16 cellular contexts compared by ENCODE assay signal in the genomic region with DNA sequence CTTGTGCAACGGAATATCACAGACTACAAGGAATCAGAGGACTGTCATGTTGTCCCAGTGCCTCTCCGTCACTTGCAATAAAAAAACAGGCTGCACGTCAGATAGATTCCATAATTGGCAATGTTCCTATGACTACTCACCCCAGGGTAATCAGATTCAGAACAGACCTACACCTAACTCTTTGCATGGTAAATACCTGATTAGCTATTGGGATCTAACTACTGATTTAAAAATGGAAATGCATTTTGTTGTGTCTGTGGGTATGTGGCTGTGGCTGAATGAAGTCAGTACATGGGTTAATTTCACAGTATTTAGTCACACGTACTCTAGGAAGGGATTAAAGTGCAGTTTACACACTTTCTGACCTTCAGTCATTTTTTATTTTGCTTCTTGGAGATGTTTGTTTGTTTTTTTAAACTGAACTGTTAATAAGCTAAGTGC.
A peak's percentile ranks its signal among the peaks of the same experiment; 100 is the strongest.
DNase-seq lines count a peak whose midpoint lies in the region; ATAC-seq and TF ChIP-seq lines count a peak whose summit lies in the region.
"Had no signal": no experiment of that assay in that cellular context is flagged by ENCODE, and none has a peak within 500 bp of the region (broad histone marks: within the 10 kb centered on the region; RNA-seq: fewer than 3 reads in every experiment).

No MANE protein-coding gene starts in this region.

- no peaks in the 10 kb centered on the region for H3K27me3 Mint-ChIP-seq in WTC11 (ENCODE audit: low read depth)

- H3K4me3 Mint-ChIP-seq in WTC11, result no peak overlapping the region
- H3K4me3 Mint-ChIP-seq: HFFc6 had no signal

- peak; percentile 10 for DNase-seq in DMS 273 (lab: John Stamatoyannopoulos, UW; ENCODE audit: unreplicated experiment)
- no peak for DNase-seq in DMS 273 treated with DMSO at 0.1 percent for 48 hours (lab: John Stamatoyannopoulos, UW)
- DNase-seq in WTC11 (ENCODE audit: low spot score), result no peak
- DNase-seq in left lobe of liver (ENCODE audit: low spot score), result no peak
- DNase-seq in putamen (ENCODE audit: low spot score), result no peak
- DNase-seq: DMS153, DND-41, GDM1, GOT3, HFFc6 had no signal

- ATAC-seq in WTC11 (no peak), left lobe of liver (peak; percentile 90), GM19463 (IDR thresholded peaks at IDR 0.05; ENCODE audit: unreplicated experiment) (no peak), HG03432 (IDR thresholded peaks at IDR 0.05; ENCODE audit: unreplicated experiment) (no peak)

- peak overlapping the region; percentile 3 for H3K9ac ChIP-seq in neural cell (ENCODE audit: low read length)
- H3K9ac ChIP-seq: BLaER1 had no signal

- POLR2A ChIA-PET in WTC11 (lab: Charles Lee), result interaction anchor here (0.8 kb wide), 1 partner anchor 94 kb away, joined by 3 read pairs; no protein-coding TSS in a partner anchor

- H3K27ac Mint-ChIP-seq in WTC11, result no peak overlapping the region
- H3K27ac Mint-ChIP-seq: HFFc6 had no signal

- no peaks in the 10 kb centered on the region for H3F3A ChIP-seq in neural cell (ENCODE audit: insufficient read depth, low read length, poor library complexity, severe bottlenecking)

- no peak for TF ChIP-seq CTCF in WTC11 (IDR thresholded peaks at IDR 0.05)
- no peak for TF ChIP-seq CTCF in neural cell (IDR thresholded peaks at IDR 0.05; ENCODE audit: poor library complexity, severe bottlenecking)

- H3K27me3 ChIP-seq in neural cell (ENCODE audit: insufficient read depth, low read depth, low read length), result no peaks in the 10 kb centered on the region
- H3K27me3 ChIP-seq: BLaER1 had no signal

- CTCF ChIA-PET in WTC11 (lab: Charles Lee), result no interaction called here

- no peaks in the 10 kb centered on the region for H3K9me2 ChIP-seq in neural cell (ENCODE audit: insufficient read depth, low read length)

- no peaks in the 10 kb centered on the region for H3K36me3 Mint-ChIP-seq in WTC11

- H3K36me3 ChIP-seq in neural cell (ENCODE audit: insufficient read depth, low read length), result peaks cover 12% of the 10 kb centered on the region
- H3K36me3 ChIP-seq: BLaER1, HAP-1 had no signal

- H3K4me1 Mint-ChIP-seq in WTC11, result peaks cover 15% of the 10 kb centered on the region

- H3K9me3 Mint-ChIP-seq in WTC11, result no peaks in the 10 kb centered on the region
- H3K9me3 Mint-ChIP-seq: HFFc6 had no signal

- no peaks in the 10 kb centered on the region for H3K79me2 ChIP-seq in neural cell (replicated peaks; ENCODE audit: insufficient read depth, low read length)

- peak overlapping the region; percentile 37 for H3K4me2 ChIP-seq in neural cell (ENCODE audit: low read length)
- H3K4me2 ChIP-seq: BLaER1 had no signal

- no peak for TF ChIP-seq RAD21 in neural cell (conservative IDR thresholded peaks at IDR 0.05)

- no peaks in the 10 kb centered on the region for H4K20me1 ChIP-seq in neural cell (ENCODE audit: insufficient read depth)
- H4K20me1 ChIP-seq: BLaER1 had no signal

- peak overlapping the region; percentile 36 for H3K4me3 ChIP-seq in neural cell (ENCODE audit: low read length)
- H3K4me3 ChIP-seq: BLaER1, HAP-1 had no signal

- H3K27ac ChIP-seq in neural cell (ENCODE audit: low read length), result peak overlapping the region; percentile 58
- H3K27ac ChIP-seq: 22Rv1, BLaER1 had no signal

- TF ChIP-seq EP300 in neural cell (conservative IDR thresholded peaks at IDR 0.05; ENCODE audit: poor library complexity, severe bottlenecking), result peak; percentile 43

- no peaks in the 10 kb centered on the region for H3K9me3 ChIP-seq in neural cell (ENCODE audit: low read length)
- H3K9me3 ChIP-seq: BLaER1 had no signal

- H2AFZ ChIP-seq in neural cell (ENCODE audit: low read depth, low read length), result no peak overlapping the region

TF ChIP-seq in WTC11, 78 proteins besides CTCF, POLR2A, EP300 and RAD21:
- TF ChIP-seq RORB (CRISPR knock-in tag; IDR thresholded peaks at IDR 0.05) (no peak), GABPB1 (CRISPR knock-in tag; IDR thresholded peaks at IDR 0.05) (0 out of 2 replicates have a peak, but pooled peaks have one; percentile 16), MLX (CRISPR knock-in tag; IDR thresholded peaks at IDR 0.05) (no peak), ZNF138 (CRISPR knock-in tag; conservative IDR thresholded peaks at IDR 0.05) (no peak), NFYB (CRISPR knock-in tag; conservative IDR thresholded peaks at IDR 0.05; ENCODE audit: low read depth) (no peak)

TF ChIP-seq in neural cell, 6 proteins besides CTCF, POLR2A, EP300 and RAD21:
- TF ChIP-seq TAF1 (IDR thresholded peaks at IDR 0.05; ENCODE audit: low read depth) (no peak), POLR2AphosphoS5 (IDR thresholded peaks at IDR 0.05) (peak; percentile 34)
